In the genomic region with DNA sequence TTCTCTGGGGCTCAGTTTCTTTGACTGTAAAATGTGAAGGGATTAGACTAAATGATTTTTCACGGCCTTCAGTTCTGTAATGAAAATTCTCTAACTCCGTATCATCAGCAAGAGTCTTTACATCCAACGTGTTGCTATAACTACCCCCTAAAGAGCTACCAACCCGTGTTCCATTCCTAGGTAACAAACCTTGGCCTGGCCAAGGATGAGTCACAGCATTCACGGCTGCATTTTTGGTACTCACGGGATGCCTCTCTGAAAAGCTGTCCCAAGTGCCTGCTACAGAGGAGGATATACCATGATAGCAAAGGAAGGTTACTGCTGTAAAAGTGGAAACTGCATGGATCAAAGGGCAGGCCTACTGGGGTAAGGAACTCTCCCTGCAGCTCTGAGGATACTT, we compare ENCODE assay signal across 19 cellular contexts. TPM values are rescaled to one million over a fixed set of nuclear protein-coding genes. Genes with fewer than 3 reads are reported as not detected.
DNase-seq lines count a peak whose midpoint lies in the region; ATAC-seq and TF ChIP-seq lines count a peak whose summit lies in the region.
"Had no signal": no experiment of that assay in that cellular context is flagged by ENCODE, and none has a peak within 500 bp of the region (broad histone marks: within the 10 kb centered on the region; RNA-seq: fewer than 3 reads in every experiment).

No MANE protein-coding gene starts in this region.

- TF ChIP-seq CTCF in HFFc6 (IDR thresholded peaks at IDR 0.05) (no peak), fibroblast of the aortic adventitia (IDR thresholded peaks at IDR 0.05; ENCODE audit: insufficient read depth, low read length) (no peak), WERI-Rb-1 (IDR thresholded peaks at IDR 0.05; ENCODE audit: low read depth, low read length) (no peak)

- peaks cover 2% of the 10 kb centered on the region; the same call in 1 of the 2 replicates for H3K27me3 Mint-ChIP-seq in HFFc6 (ENCODE audit: insufficient read depth)

- no peaks in the 10 kb centered on the region for H3K9me3 ChIP-seq in WERI-Rb-1 (ENCODE audit: severe bottlenecking)
- H3K9me3 ChIP-seq: ascending aorta, mucosa of descending colon had no signal

- H3K27ac Mint-ChIP-seq in HFFc6, result peak overlapping the region; percentile 70
- H3K27ac Mint-ChIP-seq: type B pancreatic cell had no signal

- ATAC-seq in HG02970 (IDR thresholded peaks at IDR 0.05; ENCODE audit: low FRiP score, unreplicated experiment), result no peak
- ATAC-seq: HCT116, mucosa of descending colon had no signal

- DNase-seq in HFFc6 (peak; percentile 62), SW480 (ENCODE audit: low spot score) (peak; percentile 13), fibroblast of the aortic adventitia (ENCODE audit: low read depth) (peak; percentile 10), superior temporal gyrus (ENCODE audit: extremely low spot score) (peak; percentile 33), WERI-Rb-1 (no peak), NCI-H187 treated with DMSO at 0.1 percent for 48 hours (lab: John Stamatoyannopoulos, UW) (no peak)
- DNase-seq: activated CD4-positive, CD25-positive, alpha-beta regulatory T cell treated with anti-CD3 and anti-CD28 coated beads, Interleukin-2, amount 50 U/mL, for 72 hours; activated gamma-delta T cell treated with Interleukin-2 at 50 U/mL for 16 hours; KBM-7; mucosa of descending colon; NCI-H1417; NCI-H2227 treated with DMSO at 0.1 percent for 48 hours; SHP77; small intestine had no signal

- H3K4me1 Mint-ChIP-seq in HFFc6 (ENCODE audit: low read depth), result peaks cover 78% of the 10 kb centered on the region

- peaks cover 14% of the 10 kb centered on the region for H3K36me3 ChIP-seq in WERI-Rb-1

- H3K27ac ChIP-seq in WERI-Rb-1, result no peak overlapping the region
- H3K27ac ChIP-seq: ascending aorta had no signal

- H3K4me3 ChIP-seq in fibroblast of the aortic adventitia (ENCODE audit: low read depth, low read length) (no peak overlapping the region), WERI-Rb-1 (ENCODE audit: low read depth, low read length) (no peak overlapping the region)
- H3K4me3 ChIP-seq: ascending aorta, mucosa of descending colon had no signal

- H3K4me3 Mint-ChIP-seq in HFFc6, result no peak overlapping the region

- no peaks in the 10 kb centered on the region for H3K9me3 Mint-ChIP-seq in HFFc6
- H3K9me3 Mint-ChIP-seq: type B pancreatic cell had no signal

- H3K27me3 ChIP-seq in WERI-Rb-1 (ENCODE audit: insufficient read depth, low read depth, severe bottlenecking), result peaks cover 1% of the 10 kb centered on the region
- H3K27me3 ChIP-seq: ascending aorta had no signal

- H3K36me3 Mint-ChIP-seq in HFFc6 (ENCODE audit: low read depth), result peaks cover 10% of the 10 kb centered on the region

RNA-seq across cellular contexts. Expression of gene LRRC4, which starts 5.9 kb away (rescaled TPM):
- total RNA-seq in HFFc6 (2021; fragmentation: NEBNext Ultra II Directional; extraction: Animal tissue kit (Norgen Biotek cat#: 25700)), result 1 to 10 TPM; 1.1 to 2.3 (median 1.5) TPM
- total RNA-seq in fibroblast of the aortic adventitia (ENCODE audit: low replicate concordance), result 0.27 TPM in 1 of 2 replicates, not detected in the other
- total RNA-seq: T-helper 2 cell treated with Interferon-gamma antibody and Interleukin-4, amounts not matched to agents 100 ng/mL and 5 ng/mL, for 36 hours had no signal

Comparison
In these comparisons a context has a peak if more than half of its experiments do, and no peak if none do; other contexts are left out.
1. DNase-seq: peak in HFFc6 (single experiment), SW480 (single experiment), fibroblast of the aortic adventitia (single experiment) and superior temporal gyrus (single experiment); none in WERI-Rb-1 (single experiment) and NCI-H187 treated with DMSO at 0.1 percent for 48 hours (single experiment).